ENCODE assay signal across 12 cellular contexts in the genomic region with DNA sequence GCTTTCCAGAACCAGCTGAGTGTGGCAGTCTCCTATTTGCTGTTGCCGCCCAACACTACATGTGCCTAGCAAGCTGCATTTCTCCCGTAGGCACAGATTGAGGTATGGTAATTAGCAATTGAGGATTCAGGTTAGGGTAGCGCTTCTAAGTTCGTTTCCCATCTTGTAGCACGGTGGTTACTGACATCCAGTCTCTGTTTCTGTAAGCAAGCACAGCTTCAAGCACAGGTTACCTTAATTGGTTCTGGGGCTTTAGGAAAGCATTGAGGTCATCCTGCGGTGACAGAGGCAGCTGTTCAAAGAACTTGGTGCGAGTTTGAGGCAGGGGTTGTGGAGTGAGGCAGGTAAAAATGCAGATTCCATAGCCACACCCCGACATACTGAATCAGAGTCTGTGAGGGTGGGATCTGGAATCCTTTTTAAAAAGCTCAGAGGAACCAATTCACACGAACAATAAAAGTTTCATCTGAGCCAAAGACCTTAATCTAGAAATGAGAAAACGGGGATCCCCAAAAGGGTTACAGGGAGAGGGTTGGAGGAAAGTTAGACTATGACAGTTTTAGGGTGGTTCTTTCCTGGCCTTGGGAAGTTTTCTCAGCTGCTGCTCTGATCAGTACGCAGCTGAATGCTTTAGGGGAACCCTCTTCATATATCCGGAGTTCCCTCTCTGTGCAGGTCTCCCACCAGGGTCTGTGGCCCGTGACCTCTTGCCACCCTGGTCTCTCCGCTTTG. TPM values are rescaled to one million over a fixed set of nuclear protein-coding genes. Genes with fewer than 3 reads are reported as not detected.
"Had no signal": no experiment of that assay in that cellular context is flagged by ENCODE, and none has a peak within 500 bp of the region (broad histone marks: within the 10 kb centered on the region; RNA-seq: fewer than 3 reads in every experiment).

No MANE protein-coding gene starts in this region.

RNA-seq across cellular contexts. Expression of gene GLYATL1B, which starts 21.9 kb away (rescaled TPM):
- total RNA-seq: activated CD4-positive, alpha-beta memory T cell treated with anti-CD3 and anti-CD28 coated beads for 36 hours; aorta; breast epithelium; cerebellum; dermis blood vessel endothelial cell; left lung; mucosa of gallbladder; natural killer cell; skeletal muscle tissue; urinary bladder had no signal
- polyA plus RNA-seq: aorta, keratinocyte, thymus, urinary bladder had no signal
